Comparison of ENCODE assay signal across 36 cellular contexts in the genomic region with DNA sequence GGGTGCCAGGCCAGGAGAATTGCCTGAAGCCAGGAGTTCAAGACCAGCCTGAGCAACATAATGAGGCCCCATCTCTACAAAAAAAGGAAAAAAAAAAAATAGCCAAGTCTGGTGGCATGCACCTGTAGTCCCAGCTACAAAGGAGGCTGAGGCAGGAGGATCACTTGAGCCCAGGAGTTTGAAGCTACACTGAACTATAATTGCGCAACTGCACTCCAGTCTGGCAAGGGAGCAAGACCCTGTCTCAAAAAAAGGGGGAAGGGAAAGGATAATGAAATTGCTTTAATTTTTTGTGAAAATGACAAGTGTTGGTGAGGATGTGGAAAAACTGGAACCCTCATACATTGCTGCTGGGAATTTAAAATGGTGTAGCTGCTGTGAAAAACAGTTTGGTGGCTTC.
"Had no signal": no experiment of that assay in that cellular context is flagged by ENCODE, and none has a peak within 500 bp of the region (broad histone marks: within the 10 kb centered on the region; RNA-seq: fewer than 3 reads in every experiment).

No MANE protein-coding gene starts in this region.

- FAIRE-seq: astrocyte, colon had no signal

- H3K9me3 ChIP-seq: adrenal gland, body of pancreas, breast epithelium had no signal

- H3K4me1 Mint-ChIP-seq: activated CD4-positive, alpha-beta memory T cell treated with anti-CD3 and anti-CD28 coated beads, Interleukin-2, amount 10 ng/mL, durations not matched to agents 7 days and 5 days; activated CD4-positive, alpha-beta T cell treated with anti-CD3 and anti-CD28 coated beads for 36 hours; activated CD4-positive, alpha-beta T cell treated with anti-CD3 and anti-CD28 coated beads, Interleukin-2, amount 10 ng/mL, durations not matched to agents 7 days and 5 days; activated CD8-positive, alpha-beta memory T cell treated with anti-CD3 and anti-CD28 coated beads, Interleukin-2, amount 10 ng/mL, durations not matched to agents 7 days and 5 days; activated naive CD4-positive, alpha-beta T cell treated with anti-CD3 and anti-CD28 coated beads, Interleukin-2, amount 10 ng/mL, durations not matched to agents 7 days and 5 days; activated naive CD4-positive, alpha-beta T cell treated with anti-CD3 and anti-CD28 coated beads, Interleukin-2, amount 50 U/mL, for 24 hours; WTC11 had no signal

- H3K27ac ChIP-seq: adrenal gland, body of pancreas, brain microvascular endothelial cell, breast epithelium, WERI-Rb-1 had no signal

- H3K4me3 Mint-ChIP-seq: activated CD4-positive, alpha-beta memory T cell treated with anti-CD3 and anti-CD28 coated beads, Interleukin-2, amount 10 ng/mL, durations not matched to agents 7 days and 5 days; activated CD4-positive, alpha-beta T cell treated with anti-CD3 and anti-CD28 coated beads for 36 hours; activated CD4-positive, alpha-beta T cell treated with anti-CD3 and anti-CD28 coated beads, Interleukin-2, amount 10 ng/mL, durations not matched to agents 7 days and 5 days; activated CD8-positive, alpha-beta memory T cell treated with anti-CD3 and anti-CD28 coated beads, Interleukin-2, amount 10 ng/mL, durations not matched to agents 7 days and 5 days; activated CD8-positive, alpha-beta T cell treated with anti-CD3 and anti-CD28 coated beads, Interleukin-2, amount 10 ng/mL, durations not matched to agents 7 days and 5 days; activated naive CD4-positive, alpha-beta T cell treated with anti-CD3 and anti-CD28 coated beads, Interleukin-2, amount 10 ng/mL, durations not matched to agents 7 days and 5 days; activated naive CD4-positive, alpha-beta T cell treated with anti-CD3 and anti-CD28 coated beads, Interleukin-2, amount 50 U/mL, for 24 hours; activated naive CD8-positive, alpha-beta T cell treated with anti-CD3 and anti-CD28 coated beads for 36 hours; activated T-cell treated with anti-CD3 and anti-CD28 coated beads, Interleukin-2, amount 50 U/mL, for 24 hours; T-helper 1 cell treated with Interleukin-12 subunit alpha and Interleukin-12 subunit beta and Interleukin-4 antibody, amounts not matched to agents 30 μg/mL and 1 μg/mL, for 36 hours; T-helper 2 cell treated with Interferon-gamma antibody and Interleukin-4, amounts not matched to agents 5 μg/mL and 100 μg/mL, for 36 hours; WTC11 had no signal

- ATAC-seq: activated CD4-positive, alpha-beta T cell treated with anti-CD3 and anti-CD28 coated beads for 36 hours; activated CD4-positive, CD25-positive, alpha-beta regulatory T cell treated with anti-CD3 and anti-CD28 coated beads, Interleukin-2, amount 50 U/mL, for 24 hours; activated CD8-positive, alpha-beta memory T cell treated with anti-CD3 and anti-CD28 coated beads, Interleukin-2, amount 10 ng/mL, durations not matched to agents 7 days and 5 days; activated CD8-positive, alpha-beta T cell treated with anti-CD3 and anti-CD28 coated beads, Interleukin-2, amount 10 ng/mL, durations not matched to agents 7 days and 5 days; body of pancreas; WTC11 had no signal

- H3K4me3 ChIP-seq: adrenal gland, body of pancreas, breast epithelium had no signal

- H3K36me3 Mint-ChIP-seq: activated CD8-positive, alpha-beta memory T cell treated with anti-CD3 and anti-CD28 coated beads, Interleukin-2, amount 10 ng/mL, durations not matched to agents 7 days and 5 days; activated naive CD4-positive, alpha-beta T cell treated with anti-CD3 and anti-CD28 coated beads, Interleukin-2, amount 10 ng/mL, durations not matched to agents 7 days and 5 days; activated naive CD4-positive, alpha-beta T cell treated with anti-CD3 and anti-CD28 coated beads, Interleukin-2, amount 50 U/mL, for 24 hours had no signal

- H3K36me3 ChIP-seq: adrenal gland, brain microvascular endothelial cell, breast epithelium, WERI-Rb-1 had no signal

- H3K9me3 Mint-ChIP-seq: activated CD4-positive, alpha-beta memory T cell treated with anti-CD3 and anti-CD28 coated beads, Interleukin-2, amount 10 ng/mL, durations not matched to agents 7 days and 5 days; activated CD4-positive, alpha-beta T cell treated with anti-CD3 and anti-CD28 coated beads, Interleukin-2, amount 10 ng/mL, durations not matched to agents 7 days and 5 days; activated naive CD4-positive, alpha-beta T cell treated with anti-CD3 and anti-CD28 coated beads, Interleukin-2, amount 10 ng/mL, durations not matched to agents 7 days and 5 days; activated T-helper 2 cell treated with anti-CD3 and anti-CD28 coated beads, Interferon-gamma antibody, Interleukin-2, Interleukin-4, amounts not matched to agents 10 μg/mL and 5 μg/mL and 100 μg/mL, durations not matched to agents 14 hours and 24 hours and 36 hours; T-helper 2 cell treated with Interferon-gamma antibody and Interleukin-4, amounts not matched to agents 5 μg/mL and 100 μg/mL, for 36 hours had no signal

- H3K4me1 ChIP-seq: adrenal gland, body of pancreas, breast epithelium had no signal

- H3K27me3 ChIP-seq: adrenal gland, body of pancreas, brain microvascular endothelial cell, breast epithelium had no signal

- H3K27ac Mint-ChIP-seq: activated CD4-positive, alpha-beta memory T cell treated with anti-CD3 and anti-CD28 coated beads, Interleukin-2, amount 10 ng/mL, durations not matched to agents 7 days and 5 days; activated CD4-positive, alpha-beta T cell treated with anti-CD3 and anti-CD28 coated beads for 36 hours; activated CD4-positive, alpha-beta T cell treated with anti-CD3 and anti-CD28 coated beads, Interleukin-2, amount 10 ng/mL, durations not matched to agents 7 days and 5 days; activated CD8-positive, alpha-beta memory T cell treated with anti-CD3 and anti-CD28 coated beads, Interleukin-2, amount 10 ng/mL, durations not matched to agents 7 days and 5 days; activated CD8-positive, alpha-beta T cell treated with anti-CD3 and anti-CD28 coated beads, Interleukin-2, amount 10 ng/mL, durations not matched to agents 7 days and 5 days; activated naive CD4-positive, alpha-beta T cell treated with anti-CD3 and anti-CD28 coated beads, Interleukin-2, amount 10 ng/mL, durations not matched to agents 7 days and 5 days; activated naive CD4-positive, alpha-beta T cell treated with anti-CD3 and anti-CD28 coated beads, Interleukin-2, amount 50 U/mL, for 24 hours; activated naive CD8-positive, alpha-beta T cell treated with anti-CD3 and anti-CD28 coated beads for 36 hours; activated T-cell treated with anti-CD3 and anti-CD28 coated beads, Interleukin-2, amount 50 U/mL, for 24 hours; activated T-helper 2 cell treated with anti-CD3 and anti-CD28 coated beads, Interferon-gamma antibody, Interleukin-2, Interleukin-4, amounts not matched to agents 10 μg/mL and 5 μg/mL and 100 μg/mL, durations not matched to agents 14 hours and 24 hours and 36 hours; T-helper 1 cell treated with Interleukin-12 subunit alpha and Interleukin-12 subunit beta and Interleukin-4 antibody, amounts not matched to agents 30 μg/mL and 1 μg/mL, for 36 hours; T-helper 2 cell treated with Interferon-gamma antibody and Interleukin-4, amounts not matched to agents 5 μg/mL and 100 μg/mL, for 36 hours; WTC11 had no signal

- DNase-seq: activated CD4-positive, alpha-beta memory T cell treated with anti-CD3 and anti-CD28 coated beads, Interleukin-2, amount 10 ng/mL, durations not matched to agents 7 days and 5 days; activated CD4-positive, alpha-beta T cell treated with anti-CD3 and anti-CD28 coated beads for 1 hour; activated CD4-positive, alpha-beta T cell treated with anti-CD3 and anti-CD28 coated beads for 36 hours; activated CD4-positive, alpha-beta T cell treated with anti-CD3 and anti-CD28 coated beads for 48 hours; activated CD4-positive, alpha-beta T cell treated with anti-CD3 and anti-CD28 coated beads, Interleukin-2, amount 10 ng/mL, durations not matched to agents 7 days and 5 days; activated CD4-positive, alpha-beta T cell treated with anti-CD3 and anti-CD28 coated beads, Interleukin-2, amount 50 U/mL, for 48 hours; activated CD4-positive, CD25-positive, alpha-beta regulatory T cell; activated CD8-positive, alpha-beta memory T cell treated with anti-CD3 and anti-CD28 coated beads for 24 hours; activated CD8-positive, alpha-beta memory T cell treated with anti-CD3 and anti-CD28 coated beads, Interleukin-2, amount 10 ng/mL, durations not matched to agents 7 days and 5 days; activated CD8-positive, alpha-beta memory T cell treated with anti-CD3 and anti-CD28 coated beads, Interleukin-2, amount 50 U/mL, for 48 hours; activated CD8-positive, alpha-beta T cell treated with anti-CD3 and anti-CD28 coated beads, Interleukin-2, amount 10 ng/mL, durations not matched to agents 7 days and 5 days; activated effector memory CD4-positive, alpha-beta T cell treated with Interleukin-2 at 50 U/mL for 16 hours; activated gamma-delta T cell; activated naive CD4-positive, alpha-beta T cell treated with anti-CD3 and anti-CD28 coated beads, Interleukin-2, amount 10 ng/mL, durations not matched to agents 7 days and 5 days; activated naive CD4-positive, alpha-beta T cell treated with Interleukin-2 at 50 U/mL for 16 hours; activated naive CD8-positive, alpha-beta T cell treated with anti-CD3 and anti-CD28 coated beads for 36 hours; activated T-cell treated with anti-CD3 and anti-CD28 coated beads, Interleukin-2, amount 50 U/mL, for 24 hours; activated T-cell treated with anti-CD3 and anti-CD28 coated beads, Interleukin-2, amount 50 U/mL, for 48 hours; adrenal gland; amniotic stem cell; aorta; body of pancreas; brain microvascular endothelial cell; central memory CD4-positive, alpha-beta T cell; T-helper 2 cell; T-helper 9 cell; WERI-Rb-1 had no signal
